25 cellular contexts compared by ENCODE assay signal in the genomic region with DNA sequence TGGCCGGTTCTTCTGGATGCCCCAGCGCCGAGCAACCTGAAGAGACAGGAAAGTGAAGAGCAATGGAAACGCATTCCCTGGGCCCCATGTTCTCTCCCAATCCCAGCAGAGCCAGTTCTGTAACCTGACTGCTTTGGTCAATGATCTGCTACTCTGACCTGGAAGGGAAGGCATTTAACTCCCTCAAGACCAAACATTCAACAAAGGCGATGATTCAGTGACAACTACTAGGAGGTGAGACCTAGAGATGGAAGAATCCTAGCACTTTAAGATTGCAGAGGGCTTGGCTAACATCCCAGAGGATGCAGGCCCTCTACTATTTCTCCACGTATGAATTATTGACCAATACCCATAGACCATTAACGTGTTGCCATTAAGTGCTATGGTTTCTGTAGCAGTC.
"Had no signal": no experiment of that assay in that cellular context is flagged by ENCODE, and none has a peak within 500 bp of the region (broad histone marks: within the 10 kb centered on the region; RNA-seq: fewer than 3 reads in every experiment).

No MANE protein-coding gene starts in this region.

- ATAC-seq: left cardiac atrium; natural killer cell; right lobe of liver; stimulated activated memory B cell treated with anti-CD40 and anti-IgM and Interleukin-4, amounts not matched to agents 10 μg/mL and 1 μg/mL and 100 μg/mL, for 72 hours; stimulated activated naive CD8-positive, alpha-beta T cell treated with anti-CD3 and anti-CD28 coated beads, Interleukin-15, amount 100 ng/mL, for 72 hours had no signal

- H3K4me1 ChIP-seq: left ventricle myocardium inferior, prostate gland, right atrium auricular region, right lobe of liver, uterus had no signal

- H3K36me3 Mint-ChIP-seq: naive B cell; natural killer cell; stimulated activated memory B cell treated with anti-CD40 and anti-IgM and Interleukin-4, amounts not matched to agents 10 μg/mL and 1 μg/mL and 100 μg/mL, for 72 hours had no signal

- H3K9me3 ChIP-seq: left ventricle myocardium inferior, ovary, prostate gland, right atrium auricular region, right lobe of liver, tibial nerve, uterus had no signal

- H3K36me3 ChIP-seq: ovary, prostate gland, uterus had no signal

- H3K27ac ChIP-seq: left ventricle myocardium inferior, ovary, prostate gland, right atrium auricular region, right lobe of liver, tibial nerve, uterus had no signal

- H3K27me3 Mint-ChIP-seq: stimulated activated memory B cell treated with anti-CD40 and anti-IgM and Interleukin-4, amounts not matched to agents 10 μg/mL and 1 μg/mL and 100 μg/mL, for 72 hours; type B pancreatic cell had no signal

- H3K4me3 Mint-ChIP-seq: mesothelial cell of epicardium; naive B cell; natural killer cell; stimulated activated memory B cell treated with anti-CD40 and anti-IgM and Interleukin-4, amounts not matched to agents 10 μg/mL and 1 μg/mL and 100 μg/mL, for 72 hours; stimulated activated naive CD8-positive, alpha-beta T cell treated with anti-CD3 and anti-CD28 coated beads, Interleukin-15, amount 100 ng/mL, for 72 hours; type B pancreatic cell had no signal

- H3K27ac Mint-ChIP-seq: mesothelial cell of epicardium; natural killer cell; stimulated activated memory B cell treated with anti-CD40 and anti-IgM and Interleukin-4, amounts not matched to agents 10 μg/mL and 1 μg/mL and 100 μg/mL, for 72 hours; type B pancreatic cell had no signal

- H3K4me3 ChIP-seq: left ventricle myocardium inferior, lung, ovary, prostate gland, right atrium auricular region, right lobe of liver, smooth muscle cell, tibial nerve, uterus had no signal

- H3K9me3 Mint-ChIP-seq: mesothelial cell of epicardium; naive B cell; natural killer cell; stimulated activated memory B cell treated with anti-CD40 and anti-IgM and Interleukin-4, amounts not matched to agents 10 μg/mL and 1 μg/mL and 100 μg/mL, for 72 hours; stimulated activated naive CD8-positive, alpha-beta T cell treated with anti-CD3 and anti-CD28 coated beads, Interleukin-15, amount 100 ng/mL, for 72 hours; type B pancreatic cell had no signal

- H3K27me3 ChIP-seq: ovary, right atrium auricular region, right lobe of liver, tibial nerve, uterus had no signal

- DNase-seq: hypothalamus; islet precursor cell; left cardiac atrium; left ventricle myocardium inferior; mesendoderm; naive B cell; natural killer cell; ovary; right lobe of liver; stimulated activated CD4-positive, alpha-beta T cell treated with anti-CD3 and anti-CD28 coated beads, Interleukin-1b, Interleukin-23, amount 100 ng/mL, for 48 hours; stimulated activated CD4-positive, alpha-beta T cell treated with anti-CD3 and anti-CD28 coated beads, Interleukin-2, amount 100 ng/mL, for 48 hours; stimulated activated CD4-positive, alpha-beta T cell treated with anti-CD3 and anti-CD28 coated beads, Interleukin-4, amount 100 ng/mL, for 4 hours; stimulated activated CD8-positive, alpha-beta memory T cell treated with anti-CD3 and anti-CD28 coated beads, Interleukin-4, amount 100 ng/mL, for 48 hours; stimulated activated naive CD4-positive, alpha-beta T cell treated with Interleukin-2 at 50 U/mL for 16 hours; stimulated activated naive CD8-positive, alpha-beta T cell treated with anti-CD3 and anti-CD28 coated beads, Interleukin-15, amount 100 ng/mL, for 72 hours; substantia nigra; uterus had no signal

- H3K4me1 Mint-ChIP-seq: naive B cell; natural killer cell; stimulated activated memory B cell treated with anti-CD40 and anti-IgM and Interleukin-4, amounts not matched to agents 10 μg/mL and 1 μg/mL and 100 μg/mL, for 72 hours; stimulated activated naive CD8-positive, alpha-beta T cell treated with anti-CD3 and anti-CD28 coated beads, Interleukin-15, amount 100 ng/mL, for 72 hours had no signal
